12 cellular contexts compared by ENCODE assay signal in genomic region chr4:184911310-184911709, GRCh38.
DNase-seq lines count a peak whose midpoint lies in the region; ATAC-seq, FAIRE-seq and TF ChIP-seq lines count a peak whose summit lies in the region.
"Had no signal": no experiment of that assay in that cellular context is flagged by ENCODE, and none has a peak within 500 bp of the region (broad histone marks: within the 10 kb centered on the region; RNA-seq: fewer than 3 reads in every experiment).

No MANE protein-coding gene starts in this region.

- H3K4me3 Mint-ChIP-seq in Calu3 (ENCODE audit: low read depth, unreplicated experiment) = no peak overlapping the region
- no peak overlapping the region for H3K4me3 Mint-ChIP-seq in astrocyte (ENCODE audit: unreplicated experiment)
- H3K4me3 Mint-ChIP-seq: activated naive CD8-positive, alpha-beta T cell treated with anti-CD3 and anti-CD28 coated beads, Interleukin-2, amount 10 ng/mL, durations not matched to agents 7 days and 5 days had no signal

- no peaks in the 10 kb centered on the region for H3K27me3 Mint-ChIP-seq in Calu3 (ENCODE audit: unreplicated experiment)
- H3K27me3 Mint-ChIP-seq in astrocyte (ENCODE audit: low read depth, unreplicated experiment) = peaks cover 19% of the 10 kb centered on the region

- H3K9me3 Mint-ChIP-seq in Calu3 (ENCODE audit: low read depth, unreplicated experiment) (peaks cover 6% of the 10 kb centered on the region), astrocyte (ENCODE audit: unreplicated experiment) (peaks cover 62% of the 10 kb centered on the region)

- RAD21 ChIA-PET in HCT116 (lab: Charles Lee; ENCODE audit: low non-redundant PET in 1 of 2, low total read pairs in 2 of 2, uncharacterized antibody in 2 of 2, unreplicated experiment in 2 of 2) = no interaction called here

- DNase-seq in Calu3 (peak; percentile 3), HCT116 (ENCODE audit: low read depth, low spot score) (peak; percentile 23), astrocyte (ENCODE audit: low read depth) (peak; percentile 33), hepatocyte (ENCODE audit: low spot score) (peak; percentile 28), NCI-H2029 treated with DMSO at 0.1 percent for 48 hours (lab: John Stamatoyannopoulos, UW) (no peak), NCI-H187 (lab: John Stamatoyannopoulos, UW) (no peak)
- DNase-seq: activated naive CD8-positive, alpha-beta T cell treated with anti-CD3 and anti-CD28 coated beads, Interleukin-2, amount 10 ng/mL, durations not matched to agents 7 days and 5 days; hypothalamus; NCI-H1930; T-helper 1 cell had no signal

- BruUV-seq in Calu3 (replicated peaks; lab: Mats Ljungman, UMichigan) (no TSS peak), HCT116 (replicated peaks; lab: Mats Ljungman, UMichigan) (no TSS peak)

- ATAC-seq in HCT116 = no peak
- no peak for ATAC-seq in HG03520 (IDR thresholded peaks at IDR 0.05; ENCODE audit: unreplicated experiment)

- H3K27me3 ChIP-seq in HCT116 (ENCODE audit: insufficient read depth, low read length) (no peaks in the 10 kb centered on the region), astrocyte (ENCODE audit: insufficient read depth, low read length) (no peaks in the 10 kb centered on the region), hepatocyte (no peaks in the 10 kb centered on the region)

- H3K4me1 ChIP-seq in HCT116 (ENCODE audit: control insufficient read depth in 1 of 2, insufficient read depth in 2 of 2, low read length in 2 of 2) = no peaks in the 10 kb centered on the region
- H3K4me1 ChIP-seq in astrocyte (ENCODE audit: insufficient read depth, low read length) = no peaks in the 10 kb centered on the region
- no peaks in the 10 kb centered on the region for H3K4me1 ChIP-seq in hepatocyte (ENCODE audit: insufficient read depth)
- H3K4me1 ChIP-seq: parathyroid adenoma had no signal

- H3K36me3 ChIP-seq in HCT116 (ENCODE audit: control insufficient read depth in 1 of 2, insufficient read depth in 2 of 2, low read length in 2 of 2) = no peaks in the 10 kb centered on the region
- no peaks in the 10 kb centered on the region for H3K36me3 ChIP-seq in astrocyte (ENCODE audit: insufficient read depth, low read length)
- H3K36me3 ChIP-seq in hepatocyte (replicated peaks; ENCODE audit: insufficient read depth, low read depth) = no peaks in the 10 kb centered on the region

- intact Hi-C loops in Calu3 (cut with micrococcal nuclease; ENCODE audit: unreplicated experiment) = no loop called here
- intact Hi-C loops in HCT116 (cut with micrococcal nuclease) = no loop called here

- no peak for TF ChIP-seq POLR2A in HCT116 (IDR thresholded peaks at IDR 0.05; ENCODE audit: borderline replicate concordance, extremely low read depth, insufficient read depth, insufficient read length)

- H3K4me1 Mint-ChIP-seq in Calu3 (ENCODE audit: low read depth, unreplicated experiment) (no peaks in the 10 kb centered on the region), astrocyte (ENCODE audit: low read depth, unreplicated experiment) (no peaks in the 10 kb centered on the region)

- H3K4me3 ChIP-seq in HCT116 (replicated peaks in 1 of 2; ENCODE audit: low read depth in 1 of 2, low read length in 2 of 2) = no peak overlapping the region
- no peak overlapping the region for H3K4me3 ChIP-seq in astrocyte (ENCODE audit: insufficient read depth, low read depth, low read length)
- H3K4me3 ChIP-seq in hepatocyte = no peak overlapping the region

- H3K4me2 ChIP-seq in HCT116 (ENCODE audit: low read length) (no peak overlapping the region), astrocyte (ENCODE audit: low read length) (no peak overlapping the region), hepatocyte (no peak overlapping the region)

- H3K36me3 Mint-ChIP-seq in Calu3 (ENCODE audit: insufficient read depth, unreplicated experiment) (no peaks in the 10 kb centered on the region), astrocyte (ENCODE audit: low read depth, unreplicated experiment) (peaks cover 3% of the 10 kb centered on the region)

- H2AFZ ChIP-seq in HCT116 (ENCODE audit: low read depth, low read length, poor library complexity, severe bottlenecking) (no peak overlapping the region), astrocyte (ENCODE audit: low read depth, low read length) (no peak overlapping the region), hepatocyte (no peak overlapping the region)
- H2AFZ ChIP-seq: parathyroid adenoma had no signal

- H3K9me3 ChIP-seq in HCT116 (ENCODE audit: control insufficient read depth in 1 of 2, insufficient read depth in 1 of 2, low read depth in 1 of 2, low read length in 2 of 2) (peaks cover 0 to 8% of the 10 kb centered on the region in 2 experiments; a peak in 2 of 4 replicates), astrocyte (ENCODE audit: insufficient read depth, low read depth, low read length) (peaks cover 8% of the 10 kb centered on the region), hepatocyte (ENCODE audit: low read depth) (peaks cover 6% of the 10 kb centered on the region)

- H3K9me2 ChIP-seq in HCT116 (ENCODE audit: insufficient read depth) (no peaks in the 10 kb centered on the region), hepatocyte (replicated peaks; ENCODE audit: insufficient read depth) (no peaks in the 10 kb centered on the region)

- FAIRE-seq in astrocyte (lab: Jason Lieb, UNC) = no peak

- TF ChIP-seq CTCF in Calu3 (IDR thresholded peaks at IDR 0.05; ENCODE audit: unreplicated experiment) = no peak
- no peak for TF ChIP-seq CTCF in HCT116 (IDR thresholded peaks at IDR 0.05 in 2 of 3, conservative IDR thresholded peaks at IDR 0.05 in 1 of 3; ENCODE audit: borderline replicate concordance in 1 of 3, insufficient read depth in 1 of 3, low read depth in 2 of 3, low read length in 2 of 3)
- no peak for TF ChIP-seq CTCF in astrocyte (IDR thresholded peaks at IDR 0.05; ENCODE audit: insufficient read depth, low read depth, low read length)
- no peak for TF ChIP-seq CTCF in hepatocyte (IDR thresholded peaks at IDR 0.05; ENCODE audit: poor library complexity)

- TF ChIP-seq RAD21 in HCT116 (IDR thresholded peaks at IDR 0.05; ENCODE audit: low read depth) = no peak

- CTCF ChIA-PET in Calu3 (lab: Charles Lee) = no interaction called here
- CTCF ChIA-PET in HCT116 (lab: Charles Lee) = no interaction called here

- 75% methylated on average over 3 of the region's 3 CpGs for WGBS in hepatocyte (ENCODE audit: low lambda C conversion rate, missing lambda C conversion rate)

- H4K20me1 ChIP-seq in HCT116 (ENCODE audit: insufficient read depth) (no peaks in the 10 kb centered on the region), astrocyte (ENCODE audit: insufficient read depth, low read length) (no peaks in the 10 kb centered on the region), hepatocyte (ENCODE audit: insufficient read depth, poor library complexity, severe bottlenecking) (no peaks in the 10 kb centered on the region)

- H3K27ac Mint-ChIP-seq in Calu3 (ENCODE audit: unreplicated experiment) (no peak overlapping the region), astrocyte (ENCODE audit: unreplicated experiment) (no peak overlapping the region)
- H3K27ac Mint-ChIP-seq: activated naive CD8-positive, alpha-beta T cell treated with anti-CD3 and anti-CD28 coated beads, Interleukin-2, amount 10 ng/mL, durations not matched to agents 7 days and 5 days had no signal

- H3K27ac ChIP-seq in HCT116 (ENCODE audit: low read depth, low read length) (no peak overlapping the region), astrocyte (ENCODE audit: low read depth, low read length) (no peak overlapping the region), hepatocyte (no peak overlapping the region)
- H3K27ac ChIP-seq: parathyroid adenoma had no signal

- POLR2A ChIA-PET in HCT116 (lab: Charles Lee) = no interaction called here

- no peaks in the 10 kb centered on the region for H3K79me2 ChIP-seq in HCT116 (ENCODE audit: insufficient read depth, low read length)
- H3K79me2 ChIP-seq in astrocyte (ENCODE audit: insufficient read depth, low read length) = no peaks in the 10 kb centered on the region
- no peaks in the 10 kb centered on the region for H3K79me2 ChIP-seq in hepatocyte
- H3K79me2 ChIP-seq: parathyroid adenoma had no signal

- H3K9ac ChIP-seq in HCT116 (ENCODE audit: low read length) (no peak overlapping the region), astrocyte (ENCODE audit: low read length) (no peak overlapping the region)
- H3K9ac ChIP-seq: parathyroid adenoma had no signal

TF ChIP-seq in HCT116, 20 proteins besides CTCF, POLR2A, EP300 and RAD21:
- 0 out of 2 replicates have a peak, but pooled peaks have one; percentile 29 for TF ChIP-seq JUND (IDR thresholded peaks at IDR 0.05)
- TF ChIP-seq ELF1 (IDR thresholded peaks at IDR 0.05; ENCODE audit: borderline replicate concordance, low read depth) = no peak
- TF ChIP-seq SIN3A (IDR thresholded peaks at IDR 0.05; ENCODE audit: low read depth) = no peak
- TF ChIP-seq YY1 (IDR thresholded peaks at IDR 0.05; ENCODE audit: extremely low read depth, insufficient replicate concordance, low read depth, low read length) = no peak
- TF ChIP-seq ATF3 (IDR thresholded peaks at IDR 0.05) = no peak
- TF ChIP-seq FOSL1 (IDR thresholded peaks at IDR 0.05; ENCODE audit: low read depth) = 0 out of 2 replicates have a peak, but pooled peaks have one; percentile 32

Comparison
In these comparisons a context has a peak if more than half of its experiments do, and no peak if none do; other contexts are left out.
1. DNase-seq: peak in Calu3 (single experiment), HCT116 (single experiment), astrocyte (single experiment) and hepatocyte (single experiment); none in NCI-H2029 treated with DMSO at 0.1 percent for 48 hours (single experiment) and NCI-H187 (0 of 2).